In genomic region chr10:100829103-100829870, GRCh38 we compare ENCODE assay signal across 8 cellular contexts.
DNase-seq lines count a peak whose midpoint lies in the region; ATAC-seq and TF ChIP-seq lines count a peak whose summit lies in the region.

No MANE protein-coding gene starts in this region.

- H3K27me3 ChIP-seq in WERI-Rb-1 (ENCODE audit: insufficient read depth, low read depth, severe bottlenecking): peaks cover 99% of the 10 kb centered on the region
- no peaks in the 10 kb centered on the region for H3K27me3 ChIP-seq in right cardiac atrium (ENCODE audit: control insufficient read depth, insufficient read depth)
- peaks cover 4 to 99% (median 82%) of the 10 kb centered on the region in 7 donors for H3K27me3 ChIP-seq in spleen (replicated peaks in 1 of 7)

- no peaks in the 10 kb centered on the region for H3K36me3 ChIP-seq in WERI-Rb-1
- no peaks in the 10 kb centered on the region for H3K36me3 ChIP-seq in spleen

- H3K4me3 ChIP-seq in WERI-Rb-1 (ENCODE audit: low read depth, low read length) (peak overlapping the region; percentile 1; the same call in 1 of the 2 replicates), right cardiac atrium (ENCODE audit: low read length) (peak overlapping the region; percentile 61), spleen (peak overlapping the region in 7 of 8 donors; percentile 0 to 73 (median 43))

- TF ChIP-seq CTCF in GM10266 (IDR thresholded peaks at IDR 0.05; ENCODE audit: control insufficient read depth, insufficient read depth, low read depth, missing control alignments) (no peak), WERI-Rb-1 (IDR thresholded peaks at IDR 0.05; ENCODE audit: low read depth, low read length) (no peak), spleen (IDR thresholded peaks at IDR 0.05 in 8 of 11, conservative IDR thresholded peaks at IDR 0.05 in 3 of 11) (peak in 1 of 11 experiments; percentile 12)

- ATAC-seq in right cardiac atrium (peak in 1 of 2 donors; percentile 12), GM18868 (IDR thresholded peaks at IDR 0.05; ENCODE audit: unreplicated experiment) (no peak)

- no peak for TF ChIP-seq POLR2A in spleen (IDR thresholded peaks at IDR 0.05)

- 4% methylated on average over 58 of the region's 58 CpGs for WGBS in right cardiac atrium
- 3 to 7% (median 6%) methylated on average over 58 of the region's 58 CpGs for WGBS in spleen, 5 donors

- H3K9me3 ChIP-seq in WERI-Rb-1 (ENCODE audit: severe bottlenecking) (no peaks in the 10 kb centered on the region), right cardiac atrium (ENCODE audit: control insufficient read depth, low read length) (no peaks in the 10 kb centered on the region), spleen (no peaks in the 10 kb centered on the region)

- peak; percentile 50 for DNase-seq in GM10266 (ENCODE audit: extremely low spot score)
- DNase-seq in WERI-Rb-1: no peak
- no peak for DNase-seq in right cardiac atrium
- DNase-seq in spleen: no peak
- DNase-seq in midbrain (lab: John Stamatoyannopoulos, UW): no peak
- no peak for DNase-seq in DMS53 treated with DMSO at 0.1 percent for 48 hours (lab: John Stamatoyannopoulos, UW; ENCODE audit: unreplicated experiment)
- DNase-seq in NCI-H187 treated with DMSO at 0.1 percent for 48 hours (lab: John Stamatoyannopoulos, UW): no peak

- H3K4me1 ChIP-seq in right cardiac atrium (ENCODE audit: control insufficient read depth, insufficient read depth, low read length): peaks cover 4% of the 10 kb centered on the region
- H3K4me1 ChIP-seq in spleen: peaks cover 12 to 51% (median 46%) of the 10 kb centered on the region in 6 donors

- intact Hi-C loops in right cardiac atrium (cut with DNase I): no loop called here
- intact Hi-C loops in spleen (cut with DNase I; ENCODE audit: low total_unique reads): no loop called here

- H3K27ac ChIP-seq in WERI-Rb-1 (no peak overlapping the region), right cardiac atrium (ENCODE audit: low read length) (no peak overlapping the region), spleen (no peak overlapping the region)

Comparison
In these comparisons a context has a peak if more than half of its experiments do, and no peak if none do; other contexts are left out.
1. H3K4me3 ChIP-seq: peak in every context shown above with its lines; median percentile 61 in right cardiac atrium; 43 in spleen; 1 in WERI-Rb-1.